In genomic region chrX:37570349-37570748, GRCh38 we compare ENCODE assay signal across 11 cellular contexts. TPM values are rescaled to one million over a fixed set of nuclear protein-coding genes. Genes with fewer than 3 reads are reported as not detected.
DNase-seq lines count a peak whose midpoint lies in the region; ATAC-seq, FAIRE-seq and TF ChIP-seq lines count a peak whose summit lies in the region.
"Not testable (repeated sequence)": the region's sequence is repeated elsewhere in the genome, so short reads cannot be mapped to it uniquely, and the experiment has no call there.
"Had no signal": no experiment of that assay in that cellular context is flagged by ENCODE, and none has a peak within 500 bp of the region (broad histone marks: within the 10 kb centered on the region; RNA-seq: fewer than 3 reads in every experiment).

No MANE protein-coding gene starts in this region.

- not testable (repeated sequence) for H3K27ac ChIP-seq in A549; K562 (ENCODE audit: extremely low read depth, low read depth, low read length); keratinocyte (ENCODE audit: control insufficient read depth, insufficient read depth, low read length); left lung; lower lobe of right lung; upper lobe of right lung

- intact Hi-C loops in K562 (cut with micrococcal nuclease), result loop anchor here (5.0 to 10.0 kb wide), 4 partner anchors 82 to 177 kb away; partner anchors contain the start of gene XK
- intact Hi-C loops in left lung (cut with DNase I); lower lobe of right lung (cut with DNase I); upper lobe of right lung (cut with DNase I): not testable (repeated sequence)

- H3K4me2 ChIP-seq in A549; K562 (ENCODE audit: insufficient read depth, low read length); keratinocyte (ENCODE audit: control insufficient read depth, extremely low read depth, insufficient read depth, low read depth, low read length): not testable (repeated sequence)

- ATAC-seq in A549, K562: not testable (repeated sequence)
- ATAC-seq in left lung (peak; percentile 59), lower lobe of right lung (peak; percentile 49 to 75), upper lobe of right lung (peak; percentile 59)

- not testable (repeated sequence) for H3K9me1 ChIP-seq in K562 (ENCODE audit: control insufficient read depth, insufficient read depth, low read length); keratinocyte (ENCODE audit: control insufficient read depth, extremely low read depth, insufficient read depth, low read length)

- dilution Hi-C loops in keratinocyte (cut with MboI; ENCODE audit: extremely low pct_ligation_motif_present, low sequenced_read_pairs), result not testable (repeated sequence)

- not testable (repeated sequence) for H3K9me3 ChIP-seq in A549; K562 (replicated peaks; ENCODE audit: control insufficient read depth, insufficient read depth, low read depth, low read length); keratinocyte (ENCODE audit: control insufficient read depth, low read depth, low read length); left lung; lower lobe of right lung; upper lobe of right lung

- H3K4me1 ChIP-seq in A549; keratinocyte (ENCODE audit: control insufficient read depth, extremely low read depth, insufficient read depth, low read length); left lung; lower lobe of right lung; upper lobe of right lung: not testable (repeated sequence)
- peaks cover 0 to 14% of the 10 kb centered on the region in 2 experiments; a peak in 2 of 5 replicates for H3K4me1 ChIP-seq in K562 (replicated peaks in 1 of 2; ENCODE audit: control insufficient read depth in 2 of 2, insufficient read depth in 2 of 2, low read length in 2 of 2)

- H3K27me3 ChIP-seq in K562 (ENCODE audit: control insufficient read depth in 2 of 2, insufficient read depth in 2 of 2, low read length in 2 of 2); bronchial epithelial cell (ENCODE audit: control insufficient read depth, insufficient read depth, low read length); keratinocyte (ENCODE audit: control insufficient read depth, extremely low read depth, insufficient read depth, low read length); lower lobe of right lung (ENCODE audit: low read depth); upper lobe of right lung: not testable (repeated sequence)
- H3K27me3 ChIP-seq in left lung, result peaks cover 0 to 16% of the 10 kb centered on the region in 2 donors

- CTCF ChIA-PET in A549 (lab: Yijun Ruan, JAX); K562 (lab: Yijun Ruan, JAX; ENCODE audit: low intra/inter-chr PET ratio): not testable (repeated sequence)

- BruUV-seq in K562 (replicated peaks; lab: Mats Ljungman, UMichigan), result not testable (repeated sequence)

- H3K79me2 ChIP-seq in K562 (ENCODE audit: control insufficient read depth, insufficient read depth, low read length), result peaks cover 14% of the 10 kb centered on the region; the same call in 2 of the 3 replicates
- not testable (repeated sequence) for H3K79me2 ChIP-seq in keratinocyte (ENCODE audit: control insufficient read depth, insufficient read depth, low read length)

- FAIRE-seq in A549 (lab: Jason Lieb, UNC), result peak; percentile 13
- FAIRE-seq in GM18507 (lab: Jason Lieb, UNC), result peak; percentile 65
- FAIRE-seq in K562 (lab: Jason Lieb, UNC), result peak; percentile 32
- FAIRE-seq in bronchial epithelial cell (lab: Jason Lieb, UNC), result peak; percentile 96
- FAIRE-seq in keratinocyte (lab: Jason Lieb, UNC), result peak; percentile 79

- not testable (repeated sequence) for H2AFZ ChIP-seq in K562 (ENCODE audit: low read depth, low read length); keratinocyte (ENCODE audit: control insufficient read depth, low read length)

- not testable (repeated sequence) for TF ChIP-seq POLR2A in A549 (IDR thresholded peaks at IDR 0.05; ENCODE audit: low read length); K562 (conservative IDR thresholded peaks at IDR 0.05)

- not testable (repeated sequence) for H3K36me3 ChIP-seq in K562 (ENCODE audit: control insufficient read depth, insufficient read depth, low read length); bronchial epithelial cell (ENCODE audit: control insufficient read depth, insufficient read depth, low read length); keratinocyte (ENCODE audit: control insufficient read depth in 2 of 2, extremely low read depth in 1 of 2, insufficient read depth in 2 of 2, low read length in 2 of 2); left lung; lower lobe of right lung; upper lobe of right lung

- TF ChIP-seq CTCF in A549 (IDR thresholded peaks at IDR 0.05); K562 (IDR thresholded peaks at IDR 0.05 in 2 of 3, conservative IDR thresholded peaks at IDR 0.05 in 1 of 3; ENCODE audit: insufficient read depth in 2 of 3, low read depth in 1 of 3, low read length in 3 of 3); bronchial epithelial cell (IDR thresholded peaks at IDR 0.05; ENCODE audit: insufficient read depth, low read length, severe bottlenecking); keratinocyte (optimal IDR thresholded peaks at IDR 0.05 in 1 of 3, IDR thresholded peaks at IDR 0.05 in 1 of 3, conservative IDR thresholded peaks at IDR 0.05 in 1 of 3; ENCODE audit: extremely low read depth in 1 of 3, insufficient read depth in 2 of 3, low read length in 3 of 3); left lung (IDR thresholded peaks at IDR 0.05); lower lobe of right lung (IDR thresholded peaks at IDR 0.05); upper lobe of right lung (IDR thresholded peaks at IDR 0.05): not testable (repeated sequence)

- not testable (repeated sequence) for H3K9ac ChIP-seq in K562 (ENCODE audit: insufficient read depth in 1 of 2, low read depth in 2 of 2, low read length in 2 of 2); keratinocyte (ENCODE audit: control insufficient read depth, extremely low read depth, insufficient read depth, low read length)

- H4K20me1 ChIP-seq in K562 (replicated peaks; ENCODE audit: control insufficient read depth, insufficient read depth, low read length); keratinocyte (ENCODE audit: control insufficient read depth, extremely low read depth, insufficient read depth, low read length): not testable (repeated sequence)

- DNase-seq in A549 (ENCODE audit: low read depth in 1 of 2, low spot score in 1 of 2); GM18507 (ENCODE audit: extremely low spot score, insufficient read length, low read depth); K562 (ENCODE audit: extremely low read depth in 1 of 4, low spot score in 3 of 4); bronchial epithelial cell (ENCODE audit: low read depth); keratinocyte (ENCODE audit: low read depth, low spot score); left lung; lower lobe of right lung; upper lobe of right lung: not testable (repeated sequence)

- in situ Hi-C loops in K562 (cut with MboI), result loop anchor here (10.0 kb wide), 1 partner anchor 254 kb away; no protein-coding TSS in a partner anchor

- POLR2A ChIA-PET in A549 (lab: Yijun Ruan, JAX); K562 (lab: Yijun Ruan, JAX): not testable (repeated sequence)

- TF ChIP-seq EP300 in A549 (IDR thresholded peaks at IDR 0.05); K562 (IDR thresholded peaks at IDR 0.05; ENCODE audit: low read length): not testable (repeated sequence)

- WGBS in A549 (ENCODE audit: missing lambda C conversion rate), result no CpG with 5 or more reads among the region's 1 CpG
- WGBS in K562 (ENCODE audit: insufficient coverage, low coverage, missing lambda C conversion rate), result no CpG with 5 or more reads among the region's 1 CpG

- TF ChIP-seq RAD21 in A549 (conservative IDR thresholded peaks at IDR 0.05 in 1 of 2, IDR thresholded peaks at IDR 0.05 in 1 of 2); K562 (CRISPR knock-in tag; conservative IDR thresholded peaks at IDR 0.05 in 1 of 2, IDR thresholded peaks at IDR 0.05 in 1 of 2): not testable (repeated sequence)

- not testable (repeated sequence) for H3K4me3 ChIP-seq in A549; K562; bronchial epithelial cell (ENCODE audit: low read depth, low read length); keratinocyte (ENCODE audit: control insufficient read depth in 2 of 3, extremely low read depth in 1 of 3, insufficient read depth in 2 of 3, low read depth in 1 of 3, low read length in 3 of 3); left lung; lower lobe of right lung; upper lobe of right lung

RNA-seq across cellular contexts. Expression of gene LANCL3, which starts 1.1 kb away (rescaled TPM):
- polyA plus RNA-seq in A549 (2011; rRNA removed) (not detected in 2 replicates), A549 (2017; fragmentation: RNase III; extraction: RNeasy Plus Mini Kit Qiagen cat#74134 plus additional on column Dnase treatment) (not detected in 3 replicates), K562 (2011; rRNA removed) (0.84 and 2.7 TPM in 2 replicates), K562 (2014; fragmentation: Illumina TruSeq; extraction: Trizol) (0.65 and 0.91 TPM in 2 replicates), K562 (2014; fragmentation: Nextera tagmentation; extraction: Ambion mirVana) (under 1 TPM; 0.45 to 0.50 TPM), K562 (2014; rRNA removed) (0.20 and 0.41 TPM in 2 replicates), keratinocyte (0.46 to 0.97 TPM (median 0.88 TPM) in 3 replicates)
- polyA plus RNA-seq in A549 (2012; cell fraction: cytosol; rRNA removed), result not detected in 2 replicates
- not detected in 2 replicates for polyA plus RNA-seq in A549 (2012; cell fraction: nucleus; rRNA removed)
- polyA minus RNA-seq in A549 (2011; rRNA and poly(A)+ RNA removed), result not detected in 2 replicates
- total RNA-seq in K562 (2011; cell fraction: chromatin; rRNA removed; ENCODE audit: low replicate concordance), result 2.5 TPM in 2 replicates
- 2.3 and 2.5 TPM in 2 replicates for total RNA-seq in K562 (2011; cell fraction: nucleolus; rRNA removed)
- 1.5 and 3.3 TPM in 2 replicates for total RNA-seq in K562 (2011; cell fraction: nucleoplasm; rRNA removed)
- total RNA-seq in K562 (2014; rRNA removed) (0.41 and 0.57 TPM in 2 replicates), K562 (2014; rRNA removed; fragmentation: Illumina TruSeq; extraction: Trizol) (0.76 and 0.83 TPM in 2 replicates), K562 (2015; rRNA removed; fragmentation: Illumina TruSeq; extraction: Trizol) (0.45 and 0.58 TPM in 2 replicates), K562 (2021) (1.5 TPM in 2 replicates), bronchial epithelial cell (0.26 TPM in 2 replicates), left lung (1 to 10 TPM in 1 of 2 donors, under 1 TPM in 1; 0.76 to 2.7 TPM), lower lobe of right lung (1.7 TPM), upper lobe of right lung (1.4 TPM)
- polyA plus RNA-seq in K562 (2011; cell fraction: cytosol; rRNA removed), result 0.81 and 1.4 TPM in 2 replicates
- 1.0 and 2.3 TPM in 2 replicates for polyA plus RNA-seq in K562 (2011; cell fraction: nucleus; rRNA removed)
- polyA plus RNA-seq in K562 (2012), result 0.79 and 0.98 TPM in 2 replicates
- 0.91 and 3.3 TPM in 2 replicates for polyA minus RNA-seq in K562 (2011; rRNA and poly(A)+ RNA removed)
- 0.67 and 1.6 TPM in 2 replicates for polyA minus RNA-seq in K562 (2011; cell fraction: cytosol; rRNA and poly(A)+ RNA removed)
- 1.8 and 5.8 TPM in 2 replicates for polyA minus RNA-seq in K562 (2011; cell fraction: nucleus; rRNA and poly(A)+ RNA removed)
- polyA plus RNA-seq in keratinocyte (2011; ENCODE audit: low read depth), result 0.15 TPM
- polyA plus RNA-seq in keratinocyte (2011; cell fraction: cytosol; rRNA removed), result 0.42 and 0.57 TPM in 2 replicates
- polyA plus RNA-seq in keratinocyte (2011; cell fraction: nucleus; rRNA removed), result 0.70 and 0.73 TPM in 2 replicates
- 0.30 and 1.0 TPM in 2 replicates for polyA plus RNA-seq in keratinocyte (2012; ENCODE audit: low replicate concordance)
- polyA minus RNA-seq in keratinocyte, result 0.39 to 1.3 TPM (median 0.92 TPM) in 3 replicates
- 2.1 TPM for polyA minus RNA-seq in keratinocyte (2011; cell fraction: cytosol; rRNA and poly(A)+ RNA removed)
- polyA minus RNA-seq in keratinocyte (2011; cell fraction: nucleus; rRNA and poly(A)+ RNA removed), result 0.63 and 1.5 TPM in 2 replicates
- total RNA-seq: Caco-2 had no signal
- polyA plus RNA-seq: BJ; CD4-positive, CD25-positive, alpha-beta regulatory T cell had no signal
